ENCODE assay signal across 37 cellular contexts in genomic region chr10:66943590-66943989, GRCh38. TPM values are rescaled to one million over a fixed set of nuclear protein-coding genes. Genes with fewer than 3 reads are reported as not detected.
"Had no signal": no experiment of that assay in that cellular context is flagged by ENCODE, and none has a peak within 500 bp of the region (broad histone marks: within the 10 kb centered on the region; RNA-seq: fewer than 3 reads in every experiment).

No MANE protein-coding gene starts in this region.

- H3K4me3 ChIP-seq: MG63 had no signal

- H3K27me3 ChIP-seq: MG63 had no signal

- H3K9ac ChIP-seq: KMS-11 had no signal

- H3K27ac ChIP-seq: KMS-11 had no signal

- DNase-seq: Karpas-422, Kasumi-1, MG63, MM.1S, MV-4-11, NCI-H1048, NCI-H1092, NCI-H1092 treated with DMSO at 0.1 percent for 48 hours, NCI-H1105, NCI-H1105 treated with DMSO at 0.1 percent for 48 hours, NCI-H1417, NCI-H1417 treated with DMSO at 0.1 percent for 48 hours, NCI-H1436, NCI-H1436 treated with DMSO at 0.1 percent for 48 hours, NCI-H146, NCI-H1694, NCI-H1694 treated with DMSO at 0.1 percent for 48 hours, NCI-H187, NCI-H187 treated with DMSO at 0.1 percent for 48 hours, NCI-H1930, NCI-H2029, NCI-H2029 treated with DMSO at 0.1 percent for 48 hours, NCI-H2081, NCI-H2081 treated with DMSO at 0.1 percent for 48 hours, NCI-H2107, NCI-H2171, NCI-H2171 treated with DMSO at 0.1 percent for 48 hours, NCI-H2227 treated with DMSO at 0.1 percent for 48 hours, NCI-H226, NCI-H345, NCI-H446, NCI-H446 treated with DMSO at 0.1 percent for 48 hours, NCI-H510A had no signal

- H3K36me3 ChIP-seq: MG63 had no signal

- H3K4me2 ChIP-seq: KMS-11 had no signal

- H3K9me3 ChIP-seq: MG63 had no signal

RNA-seq across cellular contexts. Expression of gene LRRTM3, which starts 17.8 kb away (rescaled TPM):
- total RNA-seq: M059J, MCF 10A, NCI-H460 had no signal
